Comparison of ENCODE assay signal across 18 cellular contexts in the genomic region with DNA sequence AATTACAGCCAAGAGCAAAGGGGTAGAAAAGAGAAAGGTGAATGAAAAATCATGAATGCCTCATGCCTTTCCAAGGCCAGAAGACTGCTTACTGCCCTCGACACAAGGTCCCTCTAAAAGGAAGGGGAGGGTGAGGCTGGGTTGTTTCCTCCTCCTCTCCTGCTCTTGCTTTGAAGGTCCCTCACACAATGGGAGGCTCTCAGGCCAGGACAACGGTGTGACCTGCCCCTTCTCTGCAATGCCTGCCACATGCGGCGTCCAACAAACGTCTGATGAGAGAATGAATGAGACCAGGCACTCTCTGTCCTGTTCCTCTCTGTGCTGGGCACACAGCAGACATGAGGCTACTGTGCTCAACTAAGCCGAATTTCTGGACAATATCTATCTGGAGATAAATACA. TPM values are rescaled to one million over a fixed set of nuclear protein-coding genes. Genes with fewer than 3 reads are reported as not detected.
DNase-seq lines count a peak whose midpoint lies in the region; ATAC-seq and TF ChIP-seq lines count a peak whose summit lies in the region.
"Had no signal": no experiment of that assay in that cellular context is flagged by ENCODE, and none has a peak within 500 bp of the region (broad histone marks: within the 10 kb centered on the region; RNA-seq: fewer than 3 reads in every experiment).

No MANE protein-coding gene starts in this region.

- no peaks in the 10 kb centered on the region for H3K9me3 Mint-ChIP-seq in naive thymus-derived CD4-positive, alpha-beta T cell
- no peaks in the 10 kb centered on the region for H3K9me3 Mint-ChIP-seq in type B pancreatic cell
- H3K9me3 Mint-ChIP-seq: activated T-helper 2 cell treated with anti-CD3 and anti-CD28 coated beads, Interferon-gamma antibody, Interleukin-2, Interleukin-4, amounts not matched to agents 10 μg/mL and 5 μg/mL and 100 μg/mL, durations not matched to agents 14 hours and 24 hours and 36 hours; CD14-positive monocyte had no signal

- DNase-seq in cardiac muscle cell (ENCODE audit: low read depth in 1 of 2, low spot score in 1 of 2) (no peak), Right ventricle myocardium inferior (ENCODE audit: missing footprints) (no peak), type B pancreatic cell (ENCODE audit: extremely low spot score, unreplicated experiment) (no peak), SHP77 treated with DMSO at 0.1 percent for 48 hours (lab: John Stamatoyannopoulos, UW) (no peak)
- no peak for DNase-seq in naive thymus-derived CD4-positive, alpha-beta T cell
- DNase-seq in stimulated activated naive CD4-positive, alpha-beta T cell treated with Interleukin-2 at 50 U/mL for 16 hours (lab: John Stamatoyannopoulos, UW) = no peak
- DNase-seq: amniotic stem cell; central memory CD4-positive, alpha-beta T cell; GM23248; islet precursor cell; MV-4-11; NCI-H524; SIG-M5; trophoblast cell had no signal

- peaks cover 73% of the 10 kb centered on the region for H3K4me1 ChIP-seq in cardiac muscle cell (ENCODE audit: low read depth)
- H3K4me1 ChIP-seq in naive thymus-derived CD4-positive, alpha-beta T cell (ENCODE audit: control insufficient read depth in 2 of 2, insufficient read depth in 2 of 2, low read length in 2 of 2) = peaks cover 3 to 55% of the 10 kb centered on the region in 2 donors

- TF ChIP-seq CTCF in cardiac muscle cell (IDR thresholded peaks at IDR 0.05; ENCODE audit: low read depth, low read length) (no peak), type B pancreatic cell (conservative IDR thresholded peaks at IDR 0.05) (no peak)

- peaks cover 73 to 96% (median 93%) of the 10 kb centered on the region in 7 donors for H3K4me1 Mint-ChIP-seq in naive thymus-derived CD4-positive, alpha-beta T cell
- peaks cover 84% of the 10 kb centered on the region for H3K4me1 Mint-ChIP-seq in type B pancreatic cell (ENCODE audit: unreplicated experiment)

- H3K27ac Mint-ChIP-seq in naive thymus-derived CD4-positive, alpha-beta T cell = peak overlapping the region in 8 of 9 donors; percentile 69 to 99 (median 88)
- no peak overlapping the region for H3K27ac Mint-ChIP-seq in type B pancreatic cell
- H3K27ac Mint-ChIP-seq: activated T-helper 2 cell treated with anti-CD3 and anti-CD28 coated beads, Interferon-gamma antibody, Interleukin-2, Interleukin-4, amounts not matched to agents 10 μg/mL and 5 μg/mL and 100 μg/mL, durations not matched to agents 14 hours and 24 hours and 36 hours had no signal

- no peaks in the 10 kb centered on the region for H3K36me3 ChIP-seq in cardiac muscle cell
- H3K36me3 ChIP-seq in naive thymus-derived CD4-positive, alpha-beta T cell (ENCODE audit: control insufficient read depth in 2 of 3, insufficient read depth in 3 of 3, low read length in 3 of 3) = peaks cover 0 to 9% (median 0%) of the 10 kb centered on the region in 3 experiments

- peaks cover 0 to 14% (median 0%) of the 10 kb centered on the region in 5 donors for H3K36me3 Mint-ChIP-seq in naive thymus-derived CD4-positive, alpha-beta T cell
- H3K36me3 Mint-ChIP-seq in type B pancreatic cell = peaks cover 9% of the 10 kb centered on the region

- no peak for ATAC-seq in Right ventricle myocardium inferior
- ATAC-seq in naive thymus-derived CD4-positive, alpha-beta T cell = no peak
- no peak for ATAC-seq in GM21381 (IDR thresholded peaks at IDR 0.05; ENCODE audit: unreplicated experiment)

- H3K27ac ChIP-seq in cardiac muscle cell (peak overlapping the region; percentile 92), cingulate gyrus (ENCODE audit: low read depth, low read length) (peak overlapping the region; percentile 65)
- no peak overlapping the region for H3K27ac ChIP-seq in naive thymus-derived CD4-positive, alpha-beta T cell (ENCODE audit: low read depth, low read length)
- H3K27ac ChIP-seq: GM23248 had no signal

- POLR2A ChIA-PET in naive thymus-derived CD4-positive, alpha-beta T cell (lab: Charles Lee) = interaction anchor here (1.5 kb wide), 1 partner anchor 76 kb away, joined by 3 read pairs; no protein-coding TSS in a partner anchor

- H3K4me3 Mint-ChIP-seq in naive thymus-derived CD4-positive, alpha-beta T cell = peak overlapping the region; percentile 20 to 98 (median 76)
- peak overlapping the region; percentile 40 for H3K4me3 Mint-ChIP-seq in type B pancreatic cell
- H3K4me3 Mint-ChIP-seq: CD14-positive monocyte had no signal

- H3K9me3 ChIP-seq in cardiac muscle cell (ENCODE audit: low read depth) = no peaks in the 10 kb centered on the region
- H3K9me3 ChIP-seq in naive thymus-derived CD4-positive, alpha-beta T cell (ENCODE audit: control insufficient read depth in 2 of 3, low read length in 3 of 3) = no peaks in the 10 kb centered on the region

- no peaks in the 10 kb centered on the region for H3K27me3 Mint-ChIP-seq in naive thymus-derived CD4-positive, alpha-beta T cell
- no peaks in the 10 kb centered on the region for H3K27me3 Mint-ChIP-seq in type B pancreatic cell

- H3K27me3 ChIP-seq in cardiac muscle cell = no peaks in the 10 kb centered on the region
- H3K27me3 ChIP-seq in naive thymus-derived CD4-positive, alpha-beta T cell (ENCODE audit: control insufficient read depth in 2 of 2, insufficient read depth in 2 of 2, low read length in 2 of 2) = no peaks in the 10 kb centered on the region

- CTCF ChIA-PET in naive thymus-derived CD4-positive, alpha-beta T cell (lab: Charles Lee) = no interaction called here

- intact Hi-C loops in Right ventricle myocardium inferior (cut with DNase I) = loop anchor here (2.0 kb wide), 1 partner anchor 44 kb away; no protein-coding TSS in a partner anchor
- intact Hi-C loops in naive thymus-derived CD4-positive, alpha-beta T cell (cut with micrococcal nuclease) = loop anchor here in 1 of 2 donors (5.0 kb wide), 2 partner anchors 43 to 153 kb away; a partner anchor contains a TSS

- H3K4me3 ChIP-seq in cardiac muscle cell = no peak overlapping the region
- no peak overlapping the region for H3K4me3 ChIP-seq in naive thymus-derived CD4-positive, alpha-beta T cell (ENCODE audit: low read length)
- H3K4me3 ChIP-seq: GM23248 had no signal

RNA-seq across cellular contexts. Expression of a gene that starts 51.3 kb away (rescaled TPM):
- 81.0 and 90.6 TPM in 2 replicates for total RNA-seq in cardiac muscle cell
- 40.2 and 56.0 TPM in 2 replicates for polyA plus RNA-seq in cardiac muscle cell
- 53.6 TPM for total RNA-seq in Right ventricle myocardium inferior
- 100 to 1,000 TPM in 2 of 5 experiments, 10 to 100 TPM in 3; 69.4 to 124 (median 98.1) TPM for total RNA-seq in naive thymus-derived CD4-positive, alpha-beta T cell
- 10 to 100 TPM; 19.4 to 21.3 TPM for polyA plus RNA-seq in naive thymus-derived CD4-positive, alpha-beta T cell
- total RNA-seq in type B pancreatic cell (ENCODE audit: low replicate concordance) = 69.5 and 129 TPM in 2 replicates
